9 cellular contexts compared by ENCODE assay signal in genomic region chrX:153967536-153968214, GRCh38. TPM values are rescaled to one million over a fixed set of nuclear protein-coding genes. Genes with fewer than 3 reads are reported as not detected.
DNase-seq lines count a peak whose midpoint lies in the region; TF ChIP-seq lines count a peak whose summit lies in the region.
"Had no signal": no experiment of that assay in that cellular context is flagged by ENCODE, and none has a peak within 500 bp of the region (broad histone marks: within the 10 kb centered on the region; RNA-seq: fewer than 3 reads in every experiment).

No MANE protein-coding gene starts in this region.

- DNase-seq in GM06990 (ENCODE audit: extremely low read depth, insufficient read length): peak; percentile 26
- DNase-seq in NCI-H2107 treated with DMSO at 0.1 percent for 48 hours (lab: John Stamatoyannopoulos, UW; ENCODE audit: unreplicated experiment): peak; percentile 21
- DNase-seq in trophoblast cell: no peak
- no peak for DNase-seq in NCI-H187 (lab: John Stamatoyannopoulos, UW)
- DNase-seq in NCI-H82 (lab: John Stamatoyannopoulos, UW): no peak
- no peak for DNase-seq in SHP77 (lab: John Stamatoyannopoulos, UW)
- DNase-seq in effector CD4-positive, alpha-beta T cell: no peak

- H3K27me3 ChIP-seq in GM06990 (replicated peaks; ENCODE audit: control insufficient read depth, insufficient read depth, low read length) (no peaks in the 10 kb centered on the region), trophoblast cell (ENCODE audit: insufficient read depth, low read length) (no peaks in the 10 kb centered on the region)
- H3K27me3 ChIP-seq: cardiac muscle cell had no signal

- no peak overlapping the region for H4K12ac ChIP-seq in trophoblast cell (ENCODE audit: low read depth, low read length)

- H3K23ac ChIP-seq in trophoblast cell (ENCODE audit: low read length): no peak overlapping the region

- H2AFZ ChIP-seq in trophoblast cell (ENCODE audit: insufficient read depth, low read length, poor library complexity): no peak overlapping the region

- H4K91ac ChIP-seq in trophoblast cell (ENCODE audit: low read depth, low read length): no peak overlapping the region

- no peak overlapping the region for H2BK5ac ChIP-seq in trophoblast cell (ENCODE audit: low read depth, low read length, poor library complexity)

- H3K4ac ChIP-seq in trophoblast cell (ENCODE audit: low read depth, low read length): peak overlapping the region; percentile 83

- no peak overlapping the region for H2BK120ac ChIP-seq in trophoblast cell (ENCODE audit: insufficient read depth, low read length, poor library complexity)

- no peak overlapping the region for H2AK5ac ChIP-seq in trophoblast cell (ENCODE audit: low read length)

- no peak overlapping the region for H3K18ac ChIP-seq in trophoblast cell (ENCODE audit: low read length)

- no peak overlapping the region for H3K4me2 ChIP-seq in trophoblast cell (ENCODE audit: low read length)

- H3K14ac ChIP-seq in trophoblast cell (ENCODE audit: low read length): no peak overlapping the region

- peaks cover 19% of the 10 kb centered on the region for H3K79me1 ChIP-seq in trophoblast cell (ENCODE audit: low read length)

- WGBS in trophoblast cell (ENCODE audit: extremely low coverage, insufficient coverage, insufficient read length): no CpG with 5 or more reads among the region's 16 CpGs

- H3K27ac ChIP-seq in cingulate gyrus (ENCODE audit: low read depth, low read length) (peak overlapping the region; percentile 85), trophoblast cell (ENCODE audit: low read depth, low read length) (no peak overlapping the region)

- peaks cover 7 to 9% of the 10 kb centered on the region in 2 experiments for H3K4me1 ChIP-seq in trophoblast cell (ENCODE audit: control insufficient read depth in 1 of 2, insufficient read depth in 2 of 2, low read length in 2 of 2)

- no peak for TF ChIP-seq CTCF in GM06990 (IDR thresholded peaks at IDR 0.05; ENCODE audit: insufficient read depth, low read length, poor library complexity, severe bottlenecking)

- H3K36me3 ChIP-seq in GM06990 (ENCODE audit: control insufficient read depth, insufficient read depth, low read length): peaks cover 7% of the 10 kb centered on the region
- H3K36me3 ChIP-seq in trophoblast cell (ENCODE audit: control insufficient read depth in 1 of 2, insufficient read depth in 2 of 2, low read length in 2 of 2): peaks cover 37 to 45% of the 10 kb centered on the region in 2 experiments

- H3K4me3 ChIP-seq in GM06990 (replicated peaks; ENCODE audit: low read depth, low read length) (peak overlapping the region; percentile 83), trophoblast cell (ENCODE audit: low read depth, low read length) (no peak overlapping the region)
- H3K4me3 ChIP-seq: cardiac muscle cell had no signal

- no peaks in the 10 kb centered on the region for H3K9me3 ChIP-seq in trophoblast cell (ENCODE audit: insufficient read depth, low read depth, low read length)

- no peak overlapping the region for H4K8ac ChIP-seq in trophoblast cell (ENCODE audit: low read depth, low read length)

- no peak overlapping the region for H2BK12ac ChIP-seq in trophoblast cell (ENCODE audit: low read length)

- H3K9ac ChIP-seq in trophoblast cell (ENCODE audit: low read length): no peak overlapping the region

- H3K79me2 ChIP-seq in trophoblast cell (ENCODE audit: control insufficient read depth, insufficient read depth, low read length, poor library complexity): peaks cover 61% of the 10 kb centered on the region

RNA-seq across cellular contexts. Expression of gene HCFC1, which starts 3.9 kb away (rescaled TPM):
- polyA plus RNA-seq in trophoblast cell (2013): 47.6 and 50.4 TPM in 2 replicates

RNA-seq across cellular contexts. Expression of gene TMEM187, which starts 4.9 kb away (rescaled TPM):
- polyA plus RNA-seq in trophoblast cell (2013): 4.9 and 5.0 TPM in 2 replicates

RNA-seq across cellular contexts. Expression of gene RENBP, which starts 23.2 kb away (rescaled TPM):
- polyA plus RNA-seq in trophoblast cell (2013): 0.82 and 0.94 TPM in 2 replicates

RNA-seq across cellular contexts. Expression of gene NAA10, which starts 32.8 kb away (rescaled TPM):
- polyA plus RNA-seq in trophoblast cell (2013): 92.2 and 95.5 TPM in 2 replicates

RNA-seq across cellular contexts. Expression of gene ARHGAP4, which starts 41.6 kb away (rescaled TPM):
- 1.5 and 1.9 TPM in 2 replicates for polyA plus RNA-seq in trophoblast cell (2013)

Comparison
In these comparisons a context has a peak if more than half of its experiments do, and no peak if none do; other contexts are left out.
1. DNase-seq: peak in GM06990 (single experiment) and NCI-H2107 treated with DMSO at 0.1 percent for 48 hours (single experiment); none in trophoblast cell (0 of 2), NCI-H187 (0 of 2), NCI-H82 (single experiment), SHP77 (0 of 2) and effector CD4-positive, alpha-beta T cell (single experiment).